Comparison of ENCODE assay signal across 8 cellular contexts in genomic region chr11:94519478-94520084, GRCh38. TPM values are rescaled to one million over a fixed set of nuclear protein-coding genes. Genes with fewer than 3 reads are reported as not detected.
DNase-seq lines count a peak whose midpoint lies in the region; ATAC-seq and TF ChIP-seq lines count a peak whose summit lies in the region.

No MANE protein-coding gene starts in this region.

- no peak overlapping the region for H3K4me3 Mint-ChIP-seq in activated CD4-positive, alpha-beta T cell treated with anti-CD3 and anti-CD28 coated beads, Interleukin-2, amount 10 ng/mL, durations not matched to agents 24 days and 14 days

- no peak for TF ChIP-seq EP300 in sigmoid colon (IDR thresholded peaks at IDR 0.05)

- H3K9me3 ChIP-seq in SK-N-MC (ENCODE audit: low read depth, low read length), result no peaks in the 10 kb centered on the region
- H3K9me3 ChIP-seq in sigmoid colon, result no peaks in the 10 kb centered on the region

- in situ Hi-C loops in KBM-7 (cut with MboI; ENCODE audit: low pct_unique_long_range_greater_than_20kb, low sequenced_read_pairs), result no loop called here

- H3K4me1 ChIP-seq in foreskin keratinocyte (no peaks in the 10 kb centered on the region), sigmoid colon (peaks cover 0 to 4% (median 2%) of the 10 kb centered on the region in 4 donors)

- no peaks in the 10 kb centered on the region for H3K36me3 Mint-ChIP-seq in activated CD4-positive, alpha-beta T cell treated with anti-CD3 and anti-CD28 coated beads, Interleukin-2, amount 10 ng/mL, durations not matched to agents 24 days and 14 days (ENCODE audit: low read depth)

- peaks cover 31% of the 10 kb centered on the region for H3K27me3 Mint-ChIP-seq in activated CD4-positive, alpha-beta T cell treated with anti-CD3 and anti-CD28 coated beads, Interleukin-2, amount 10 ng/mL, durations not matched to agents 24 days and 14 days

- H3K27ac Mint-ChIP-seq in activated CD4-positive, alpha-beta T cell treated with anti-CD3 and anti-CD28 coated beads, Interleukin-2, amount 10 ng/mL, durations not matched to agents 24 days and 14 days, result no peak overlapping the region

- H3K4me3 ChIP-seq in SK-N-MC, result 0 out of 2 replicates have a peak overlapping the region, but pooled peaks have one; percentile 22
- H3K4me3 ChIP-seq in sigmoid colon, result no peak overlapping the region
- H3K4me3 ChIP-seq in H7 (ENCODE audit: insufficient read depth, low read depth, low read length), result no peak overlapping the region

- no peaks in the 10 kb centered on the region for H3K9me3 Mint-ChIP-seq in activated CD4-positive, alpha-beta T cell treated with anti-CD3 and anti-CD28 coated beads, Interleukin-2, amount 10 ng/mL, durations not matched to agents 24 days and 14 days

- WGBS in sigmoid colon, 2 donors, result 9 to 15% methylated on average over 5 of the region's 5 CpGs

- no peak for TF ChIP-seq POLR2A in sigmoid colon (IDR thresholded peaks at IDR 0.05)

- TF ChIP-seq CTCF in foreskin keratinocyte (conservative IDR thresholded peaks at IDR 0.05) (peak; percentile 78), sigmoid colon (IDR thresholded peaks at IDR 0.05) (peak in 3 of 4 experiments; percentile 23 to 66 (median 58))

- peak; percentile 26 for ATAC-seq in foreskin keratinocyte
- no peak for ATAC-seq in HG02798 (IDR thresholded peaks at IDR 0.05; ENCODE audit: poor library complexity, unreplicated experiment)

- intact Hi-C loops in activated CD4-positive, alpha-beta T cell treated with anti-CD3 and anti-CD28 coated beads, Interleukin-2, amount 10 ng/mL, durations not matched to agents 24 days and 14 days (cut with micrococcal nuclease), result loop anchor here (1.0 to 10.0 kb wide), 4 partner anchors 23 to 1905 kb away; partner anchors contain the start of gene FUT4
- intact Hi-C loops in sigmoid colon (cut with DNase I), result loop anchor here (2.0 to 10.0 kb wide), 3 partner anchors 43 to 375 kb away; no protein-coding TSS in a partner anchor

- H3K36me3 ChIP-seq in SK-N-MC (ENCODE audit: insufficient read depth, low read length) (no peaks in the 10 kb centered on the region), sigmoid colon (no peaks in the 10 kb centered on the region), H7 (replicated peaks; ENCODE audit: control insufficient read depth, insufficient read depth, low read length) (no peaks in the 10 kb centered on the region)

- no peak overlapping the region for H3K9ac ChIP-seq in SK-N-MC (ENCODE audit: insufficient read length)

- peak; percentile 67 for DNase-seq in activated CD4-positive, alpha-beta T cell treated with anti-CD3 and anti-CD28 coated beads, Interleukin-2, amount 10 ng/mL, durations not matched to agents 24 days and 14 days
- no peak for DNase-seq in activated CD4-positive, alpha-beta T cell treated with anti-CD3 and anti-CD28 coated beads, Interleukin-2, amount 50 U/mL, for 4 hours
- peak; percentile 42 for DNase-seq in KBM-7
- peak; percentile 20 for DNase-seq in SK-N-MC (ENCODE audit: low read depth, low spot score)
- no peak for DNase-seq in foreskin keratinocyte
- DNase-seq in sigmoid colon, result no peak
- DNase-seq in H7, result no peak

- no peaks in the 10 kb centered on the region for H3K4me1 Mint-ChIP-seq in activated CD4-positive, alpha-beta T cell treated with anti-CD3 and anti-CD28 coated beads, Interleukin-2, amount 10 ng/mL, durations not matched to agents 24 days and 14 days

- H3K27me3 ChIP-seq in foreskin keratinocyte, result no peaks in the 10 kb centered on the region
- H3K27me3 ChIP-seq in sigmoid colon, result peaks cover 0 to 4% (median 0%) of the 10 kb centered on the region in 3 donors
- H3K27me3 ChIP-seq in H7 (ENCODE audit: control insufficient read depth, insufficient read depth, low read length), result no peaks in the 10 kb centered on the region

- H3K27ac ChIP-seq in SK-N-MC, result no peak overlapping the region
- no peak overlapping the region for H3K27ac ChIP-seq in foreskin keratinocyte
- H3K27ac ChIP-seq in sigmoid colon, result no peak overlapping the region

RNA-seq across cellular contexts. Expression of gene C11orf97, which starts 7.3 kb away (rescaled TPM):
- total RNA-seq in activated CD4-positive, alpha-beta T cell treated with anti-CD3 and anti-CD28 coated beads, Interleukin-2, amount 10 ng/mL, durations not matched to agents 24 days and 14 days, result not detected in 2 replicates
- not detected in 2 replicates for total RNA-seq in foreskin keratinocyte
- polyA plus RNA-seq in foreskin keratinocyte, result not detected in 2 replicates
- total RNA-seq in sigmoid colon, result not detected
- polyA plus RNA-seq in sigmoid colon, result not detected
- not detected in 2 replicates for total RNA-seq in H7 (2014; rRNA removed; shearing (Covaris generic))

RNA-seq across cellular contexts. Expression of gene FUT4, which starts 24.1 kb away (rescaled TPM):
- 8.3 and 8.8 TPM in 2 replicates for total RNA-seq in activated CD4-positive, alpha-beta T cell treated with anti-CD3 and anti-CD28 coated beads, Interleukin-2, amount 10 ng/mL, durations not matched to agents 24 days and 14 days
- total RNA-seq in foreskin keratinocyte (2.4 and 3.2 TPM in 2 replicates), sigmoid colon (1 to 10 TPM; 5.6 to 8.4 (median 7.4) TPM)
- polyA plus RNA-seq in foreskin keratinocyte (1.3 and 1.5 TPM in 2 replicates), sigmoid colon (1 to 10 TPM; 3.5 to 9.1 (median 4.8) TPM)
- 7.5 and 8.6 TPM in 2 replicates for total RNA-seq in H7 (2014; rRNA removed; shearing (Covaris generic))

RNA-seq across cellular contexts. Expression of gene ANKRD49, which starts 25.8 kb away (rescaled TPM):
- total RNA-seq in activated CD4-positive, alpha-beta T cell treated with anti-CD3 and anti-CD28 coated beads, Interleukin-2, amount 10 ng/mL, durations not matched to agents 24 days and 14 days, result 18.4 and 22.6 TPM in 2 replicates
- 11.7 and 11.9 TPM in 2 replicates for total RNA-seq in foreskin keratinocyte
- 5.5 and 7.4 TPM in 2 replicates for polyA plus RNA-seq in foreskin keratinocyte
- total RNA-seq in sigmoid colon, result 10 to 100 TPM; 19.3 to 27.7 (median 23.4) TPM
- 10 to 100 TPM; 14.6 to 15.3 (median 15.0) TPM for polyA plus RNA-seq in sigmoid colon
- total RNA-seq in H7 (2014; rRNA removed; shearing (Covaris generic)), result 10.0 and 18.2 TPM in 2 replicates

RNA-seq across cellular contexts. Expression of gene MRE11, which starts 25.9 kb away (rescaled TPM):
- 45.4 and 46.5 TPM in 2 replicates for total RNA-seq in activated CD4-positive, alpha-beta T cell treated with anti-CD3 and anti-CD28 coated beads, Interleukin-2, amount 10 ng/mL, durations not matched to agents 24 days and 14 days
- total RNA-seq in foreskin keratinocyte, result 18.7 and 20.8 TPM in 2 replicates
- 6.7 and 8.8 TPM in 2 replicates for polyA plus RNA-seq in foreskin keratinocyte
- 10 to 100 TPM; 12.5 to 26.6 (median 16.3) TPM for total RNA-seq in sigmoid colon
- polyA plus RNA-seq in sigmoid colon, result 1 to 10 TPM; 2.4 to 6.7 (median 2.8) TPM
- 14.8 and 18.5 TPM in 2 replicates for total RNA-seq in H7 (2014; rRNA removed; shearing (Covaris generic))

RNA-seq across cellular contexts. Expression of gene PIWIL4, which starts 47.6 kb away (rescaled TPM):
- 0.65 and 0.73 TPM in 2 replicates for total RNA-seq in activated CD4-positive, alpha-beta T cell treated with anti-CD3 and anti-CD28 coated beads, Interleukin-2, amount 10 ng/mL, durations not matched to agents 24 days and 14 days
- total RNA-seq in foreskin keratinocyte (0.35 and 0.41 TPM in 2 replicates), sigmoid colon (1 to 10 TPM; 3.5 to 8.1 (median 4.6) TPM)
- polyA plus RNA-seq in foreskin keratinocyte (0.20 and 0.21 TPM in 2 replicates), sigmoid colon (1 to 10 TPM; 3.5 to 5.4 (median 3.9) TPM)
- total RNA-seq in H7 (2014; rRNA removed; shearing (Covaris generic)), result 1.1 and 1.2 TPM in 2 replicates

Comparison
In these comparisons a context has a peak if more than half of its experiments do, and no peak if none do; other contexts are left out.
1. DNase-seq: peak in activated CD4-positive, alpha-beta T cell treated with anti-CD3 and anti-CD28 coated beads, Interleukin-2, amount 10 ng/mL, durations not matched to agents 24 days and 14 days (single experiment), KBM-7 (single experiment) and SK-N-MC (single experiment); none in activated CD4-positive, alpha-beta T cell treated with anti-CD3 and anti-CD28 coated beads, Interleukin-2, amount 50 U/mL, for 4 hours (0 of 2), foreskin keratinocyte (0 of 2), sigmoid colon (single experiment) and H7 (single experiment).